16 cellular contexts compared by ENCODE assay signal in the genomic region with DNA sequence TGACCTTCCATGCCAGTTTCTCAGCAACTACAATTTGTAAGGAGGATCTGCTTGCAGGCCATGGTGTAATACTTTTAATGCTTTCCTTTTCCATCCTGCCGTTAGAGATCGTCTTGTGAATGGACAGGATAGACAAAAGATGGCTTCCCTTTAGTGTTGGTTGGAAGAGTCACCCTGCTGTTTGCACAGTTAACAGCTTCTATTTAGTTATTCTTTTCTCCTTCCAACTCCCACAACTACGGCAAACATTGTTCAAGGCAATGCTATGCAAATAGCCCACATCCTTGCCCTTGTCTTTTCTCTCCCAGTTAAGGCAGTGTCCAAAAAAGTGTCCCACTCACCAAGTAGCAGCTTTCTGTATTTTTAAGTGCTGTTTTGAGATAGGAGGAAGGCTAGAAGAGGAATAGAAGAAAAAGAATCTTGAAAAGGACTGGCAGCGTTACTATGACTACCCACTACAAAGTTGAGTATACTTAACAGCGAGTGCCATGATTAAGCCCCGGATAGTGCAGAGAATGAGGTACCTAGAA. TPM values are rescaled to one million over a fixed set of nuclear protein-coding genes. Genes with fewer than 3 reads are reported as not detected.
DNase-seq lines count a peak whose midpoint lies in the region; ATAC-seq and TF ChIP-seq lines count a peak whose summit lies in the region.
"Had no signal": no experiment of that assay in that cellular context is flagged by ENCODE, and none has a peak within 500 bp of the region (broad histone marks: within the 10 kb centered on the region; RNA-seq: fewer than 3 reads in every experiment).

No MANE protein-coding gene starts in this region.

- H3K9me3 ChIP-seq in OCI-LY1 (ENCODE audit: low read length) (no peaks in the 10 kb centered on the region), MM.1S (replicated peaks; ENCODE audit: insufficient read depth, low read length) (no peaks in the 10 kb centered on the region), trophoblast cell (ENCODE audit: insufficient read depth, low read depth, low read length) (no peaks in the 10 kb centered on the region)
- H3K9me3 ChIP-seq: ascending aorta, thoracic aorta had no signal

- H3K36me3 ChIP-seq in OCI-LY1 (ENCODE audit: insufficient read depth, low read length) (no peaks in the 10 kb centered on the region), MM.1S (replicated peaks; ENCODE audit: insufficient read depth, low read length) (no peaks in the 10 kb centered on the region), trophoblast cell (ENCODE audit: control insufficient read depth in 1 of 2, insufficient read depth in 2 of 2, low read length in 2 of 2) (no peaks in the 10 kb centered on the region)
- H3K36me3 ChIP-seq: ascending aorta, thoracic aorta had no signal

- H3K9me2 ChIP-seq in OCI-LY1 (ENCODE audit: low read depth, low read length) (no peaks in the 10 kb centered on the region), MM.1S (replicated peaks; ENCODE audit: insufficient read depth, low read length) (no peaks in the 10 kb centered on the region)

- H3K27ac ChIP-seq in 22Rv1 (peak overlapping the region; percentile 59), OCI-LY1 (ENCODE audit: low read depth, low read length, poor library complexity, severe bottlenecking) (peak overlapping the region; percentile 74), MM.1S (ENCODE audit: low read length) (no peak overlapping the region), trophoblast cell (ENCODE audit: low read depth, low read length) (no peak overlapping the region)
- H3K27ac ChIP-seq: ascending aorta, thoracic aorta had no signal

- H3K4me2 ChIP-seq in OCI-LY1 (ENCODE audit: low read length) (peak overlapping the region; percentile 71), MM.1S (ENCODE audit: low read depth, low read length) (no peak overlapping the region), trophoblast cell (ENCODE audit: low read length) (no peak overlapping the region)

- H4K20me1 ChIP-seq in OCI-LY1 (ENCODE audit: insufficient read depth, low read length), result no peaks in the 10 kb centered on the region
- H4K20me1 ChIP-seq in MM.1S (ENCODE audit: insufficient read depth, low read length), result no peaks in the 10 kb centered on the region

- H3K79me2 ChIP-seq in OCI-LY1 (ENCODE audit: insufficient read depth, low read length) (peaks cover 81% of the 10 kb centered on the region), MM.1S (ENCODE audit: low read length) (peaks cover 88% of the 10 kb centered on the region), trophoblast cell (ENCODE audit: control insufficient read depth, insufficient read depth, low read length, poor library complexity) (peaks cover 11% of the 10 kb centered on the region)

- no peak overlapping the region for H2AFZ ChIP-seq in OCI-LY1 (ENCODE audit: low read length)
- H2AFZ ChIP-seq in MM.1S (ENCODE audit: low read length), result no peak overlapping the region
- no peak overlapping the region for H2AFZ ChIP-seq in trophoblast cell (ENCODE audit: insufficient read depth, low read length, poor library complexity)

- no peak overlapping the region for H2BK12ac ChIP-seq in trophoblast cell (ENCODE audit: low read length)

- H3K9ac ChIP-seq in OCI-LY1 (ENCODE audit: low read length) (peak overlapping the region; percentile 25; the same call in 1 of the 2 replicates), MM.1S (ENCODE audit: low read length) (no peak overlapping the region), trophoblast cell (ENCODE audit: low read length) (no peak overlapping the region)

- H3K4ac ChIP-seq in trophoblast cell (ENCODE audit: low read depth, low read length), result no peak overlapping the region

- no peak overlapping the region for H3K14ac ChIP-seq in trophoblast cell (ENCODE audit: low read length)

- TF ChIP-seq CTCF in 22Rv1 (IDR thresholded peaks at IDR 0.05) (no peak), LNCaP clone FGC (IDR thresholded peaks at IDR 0.05; ENCODE audit: control insufficient read depth, extremely low read depth, insufficient read depth) (no peak), OCI-LY1 (IDR thresholded peaks at IDR 0.05; ENCODE audit: low read length) (no peak), MM.1S (IDR thresholded peaks at IDR 0.05; ENCODE audit: low read length) (no peak), omental fat pad (IDR thresholded peaks at IDR 0.05) (no peak)

- H3K4me3 ChIP-seq in LNCaP clone FGC (ENCODE audit: low read depth, low read length) (peak overlapping the region; percentile 25), OCI-LY1 (ENCODE audit: low read depth, low read length, poor library complexity, severe bottlenecking) (peak overlapping the region; percentile 42), MM.1S (ENCODE audit: low read length) (no peak overlapping the region), trophoblast cell (ENCODE audit: low read depth, low read length) (no peak overlapping the region)
- H3K4me3 ChIP-seq: ascending aorta, thoracic aorta had no signal

- no CpG with 5 or more reads among the region's 6 CpGs for WGBS in trophoblast cell (ENCODE audit: extremely low coverage, insufficient coverage, insufficient read length)

- peak; percentile 77 for DNase-seq in LNCaP clone FGC (ENCODE audit: low read depth)
- peak; percentile 17 for DNase-seq in kidney tubule cell (ENCODE audit: low spot score)
- no peak for DNase-seq in MM.1S
- DNase-seq in omental fat pad (ENCODE audit: low spot score), result no peak
- no peak for DNase-seq in trophoblast cell
- DNase-seq: activated CD4-positive, alpha-beta T cell treated with anti-CD3 and anti-CD28 coated beads, Interleukin-2, amount 50 U/mL, for 48 hours; effector CD4-positive, alpha-beta T cell; NCI-H2081 had no signal

- no peak overlapping the region for H4K91ac ChIP-seq in trophoblast cell (ENCODE audit: low read depth, low read length)

- H4K8ac ChIP-seq in trophoblast cell (ENCODE audit: low read depth, low read length), result no peak overlapping the region

- peaks cover 13% of the 10 kb centered on the region for H3K79me1 ChIP-seq in trophoblast cell (ENCODE audit: low read length)

- H3K27me3 ChIP-seq in OCI-LY1 (ENCODE audit: insufficient read depth, low read length), result no peaks in the 10 kb centered on the region
- no peaks in the 10 kb centered on the region for H3K27me3 ChIP-seq in MM.1S (replicated peaks; ENCODE audit: insufficient read depth, low read length)
- H3K27me3 ChIP-seq in trophoblast cell (ENCODE audit: insufficient read depth, low read length), result no peaks in the 10 kb centered on the region
- H3K27me3 ChIP-seq: ascending aorta had no signal

- H3K4me1 ChIP-seq in OCI-LY1 (ENCODE audit: insufficient read depth, low read length, severe bottlenecking), result peaks cover 79% of the 10 kb centered on the region
- peaks cover 10% of the 10 kb centered on the region for H3K4me1 ChIP-seq in MM.1S (ENCODE audit: low read length)
- peaks cover 0 to 6% of the 10 kb centered on the region in 2 experiments for H3K4me1 ChIP-seq in trophoblast cell (ENCODE audit: control insufficient read depth in 1 of 2, insufficient read depth in 2 of 2, low read length in 2 of 2)

- no peak overlapping the region for H2AK5ac ChIP-seq in trophoblast cell (ENCODE audit: low read length)

- no peak overlapping the region for H2BK120ac ChIP-seq in trophoblast cell (ENCODE audit: insufficient read depth, low read length, poor library complexity)

- no peak overlapping the region for H4K12ac ChIP-seq in trophoblast cell (ENCODE audit: low read depth, low read length)

- H3F3A ChIP-seq in OCI-LY1 (ENCODE audit: insufficient read depth, low read length) (no peaks in the 10 kb centered on the region), MM.1S (ENCODE audit: insufficient read depth, low read length) (peaks cover 12% of the 10 kb centered on the region)

- ATAC-seq in GM19395 (IDR thresholded peaks at IDR 0.05; ENCODE audit: unreplicated experiment) (no peak), omental fat pad (ENCODE audit: low FRiP score) (no peak)

- no peak overlapping the region for H3K18ac ChIP-seq in trophoblast cell (ENCODE audit: low read length)

- H2BK5ac ChIP-seq in trophoblast cell (ENCODE audit: low read depth, low read length, poor library complexity), result no peak overlapping the region

- no peak overlapping the region for H3K23ac ChIP-seq in trophoblast cell (ENCODE audit: low read length)

RNA-seq across cellular contexts. Expression of gene RUFY3, which starts 12.1 kb away (rescaled TPM):
- 10 to 100 TPM; 34.2 to 92.8 (median 64.0) TPM for total RNA-seq in omental fat pad
- 22.8 and 24.6 TPM in 2 replicates for polyA plus RNA-seq in trophoblast cell (2013)

RNA-seq across cellular contexts. Expression of gene UTP3, which starts 21.3 kb away (rescaled TPM):
- 10 to 100 TPM; 20.7 to 67.5 (median 26.5) TPM for total RNA-seq in omental fat pad
- 26.5 and 27.7 TPM in 2 replicates for polyA plus RNA-seq in trophoblast cell (2013)

RNA-seq across cellular contexts. Expression of gene JCHAIN, which starts 43.3 kb away (rescaled TPM):
- total RNA-seq in omental fat pad, result 10 to 100 TPM; 15.8 to 99.9 (median 36.0) TPM
- not detected in 2 replicates for polyA plus RNA-seq in trophoblast cell (2013)
- total RNA-seq: activated T-helper 1 cell treated with anti-CD3 and anti-CD28 coated beads, Interleukin-12 subunit alpha, Interleukin-12 subunit beta, Interleukin-2, Interleukin-4 antibody, amounts not matched to agents 30 ng/mL and 10 ng/mL and 1 ng/mL, durations not matched to agents 14 hours and 24 hours and 36 hours; RPMI7951; T-helper 2 cell treated with Interferon-gamma antibody and Interleukin-4, amounts not matched to agents 100 ng/mL and 5 ng/mL, for 36 hours had no signal

Comparison
In these comparisons a context has a peak if more than half of its experiments do, and no peak if none do; other contexts are left out.
1. H3K27ac ChIP-seq: peak in 22Rv1 (single experiment) and OCI-LY1 (single experiment); none in MM.1S (single experiment) and trophoblast cell (single experiment).
2. DNase-seq: peak in LNCaP clone FGC (single experiment) and kidney tubule cell (single experiment); none in MM.1S (single experiment), omental fat pad (single experiment) and trophoblast cell (0 of 2).
3. H3K4me3 ChIP-seq: peak in LNCaP clone FGC (single experiment) and OCI-LY1 (single experiment); none in MM.1S (single experiment) and trophoblast cell (single experiment).